8 cellular contexts compared by ENCODE assay signal in the genomic region with DNA sequence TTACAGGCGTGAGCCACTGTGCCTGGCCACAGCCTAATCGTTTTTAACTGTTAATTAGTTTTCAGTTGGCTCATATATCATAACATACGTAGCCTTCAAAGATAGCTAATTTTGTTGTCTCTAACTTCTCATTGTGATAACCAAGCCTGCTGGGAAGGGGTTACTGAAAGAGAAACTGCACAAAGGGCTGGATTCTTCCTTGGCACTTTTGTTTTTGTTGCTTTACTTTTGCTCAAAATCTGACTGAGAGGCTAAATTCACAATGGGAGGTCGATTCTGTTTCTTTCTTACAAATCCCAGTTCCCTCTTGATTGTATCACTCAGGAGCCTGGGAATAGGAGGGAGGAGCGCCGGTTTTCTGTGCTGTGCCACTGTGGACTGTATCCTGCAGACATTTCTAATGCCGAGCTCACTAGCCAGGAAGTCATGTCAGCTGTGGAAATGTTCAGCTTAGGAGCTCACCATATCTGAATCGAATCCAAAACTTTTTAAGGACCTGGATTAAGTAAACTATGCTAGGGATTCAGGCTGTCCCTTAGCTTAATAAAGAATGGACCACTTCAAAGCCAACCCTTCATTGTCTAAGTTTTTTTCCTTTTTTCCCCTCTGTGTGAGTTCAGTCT.
DNase-seq lines count a peak whose midpoint lies in the region; ATAC-seq and TF ChIP-seq lines count a peak whose summit lies in the region.

No MANE protein-coding gene starts in this region.

- DNase-seq in Calu3 = no peak
- DNase-seq in SW480 (ENCODE audit: low spot score) = peak; percentile 18
- DNase-seq in fibroblast of peridontal ligament (ENCODE audit: extremely low read depth) = peak; percentile 81
- no peak for DNase-seq in progenitor cell of endocrine pancreas (ENCODE audit: low spot score, unreplicated experiment)
- DNase-seq in activated naive CD8-positive, alpha-beta T cell treated with anti-CD3 and anti-CD28 coated beads for 36 hours = no peak
- DNase-seq in NCI-H1436 (lab: John Stamatoyannopoulos, UW) = no peak
- no peak for DNase-seq in 8988T

- ATAC-seq in HG03439 (IDR thresholded peaks at IDR 0.05; ENCODE audit: unreplicated experiment) = no peak

- TF ChIP-seq CTCF in Calu3 (IDR thresholded peaks at IDR 0.05; ENCODE audit: unreplicated experiment) = no peak
- TF ChIP-seq CTCF in progenitor cell of endocrine pancreas (IDR thresholded peaks at IDR 0.05; ENCODE audit: unreplicated experiment) = no peak

- CTCF ChIA-PET in Calu3 (lab: Charles Lee) = interaction anchor here (0.7 to 2.0 kb wide), 3 partner anchors 63 to 120 kb away, joined by 3 to 4 read pairs (median 3); a partner anchor contains a TSS

- H3K27ac Mint-ChIP-seq in Calu3 (ENCODE audit: unreplicated experiment) = peak overlapping the region; percentile 93
- H3K27ac Mint-ChIP-seq in progenitor cell of endocrine pancreas = peak overlapping the region; percentile 4
- H3K27ac Mint-ChIP-seq in activated naive CD8-positive, alpha-beta T cell treated with anti-CD3 and anti-CD28 coated beads for 36 hours = no peak overlapping the region

- H3K9me3 Mint-ChIP-seq in Calu3 (ENCODE audit: low read depth, unreplicated experiment) (no peaks in the 10 kb centered on the region), progenitor cell of endocrine pancreas (ENCODE audit: low read depth) (no peaks in the 10 kb centered on the region)
- H3K9me3 Mint-ChIP-seq in activated naive CD8-positive, alpha-beta T cell treated with anti-CD3 and anti-CD28 coated beads for 36 hours = peaks cover 12% of the 10 kb centered on the region

- intact Hi-C loops in Calu3 (cut with micrococcal nuclease; ENCODE audit: unreplicated experiment) = loop anchor here (2.0 kb wide), 3 partner anchors 79 to 115 kb away; no protein-coding TSS in a partner anchor

- H3K4me3 Mint-ChIP-seq in Calu3 (ENCODE audit: low read depth, unreplicated experiment) (peak overlapping the region; percentile 65), progenitor cell of endocrine pancreas (ENCODE audit: low read depth) (no peak overlapping the region)
- H3K4me3 Mint-ChIP-seq in activated naive CD8-positive, alpha-beta T cell treated with anti-CD3 and anti-CD28 coated beads for 36 hours = no peak overlapping the region

- H3K4me1 Mint-ChIP-seq in Calu3 (ENCODE audit: low read depth, unreplicated experiment) = peaks cover 12% of the 10 kb centered on the region
- H3K4me1 Mint-ChIP-seq in progenitor cell of endocrine pancreas (ENCODE audit: low read depth) = peaks cover 3% of the 10 kb centered on the region
- no peaks in the 10 kb centered on the region for H3K4me1 Mint-ChIP-seq in activated naive CD8-positive, alpha-beta T cell treated with anti-CD3 and anti-CD28 coated beads for 36 hours

- no peaks in the 10 kb centered on the region for H3K27me3 Mint-ChIP-seq in Calu3 (ENCODE audit: unreplicated experiment)
- H3K27me3 Mint-ChIP-seq in progenitor cell of endocrine pancreas = no peaks in the 10 kb centered on the region
- no peaks in the 10 kb centered on the region for H3K27me3 Mint-ChIP-seq in activated naive CD8-positive, alpha-beta T cell treated with anti-CD3 and anti-CD28 coated beads for 36 hours

- H3K36me3 Mint-ChIP-seq in Calu3 (ENCODE audit: insufficient read depth, unreplicated experiment) (peaks cover 30% of the 10 kb centered on the region), progenitor cell of endocrine pancreas (ENCODE audit: insufficient read depth) (no peaks in the 10 kb centered on the region)
- no peaks in the 10 kb centered on the region for H3K36me3 Mint-ChIP-seq in activated naive CD8-positive, alpha-beta T cell treated with anti-CD3 and anti-CD28 coated beads for 36 hours

- BruUV-seq in Calu3 (replicated peaks; lab: Mats Ljungman, UMichigan) = no TSS peak

Comparison
In these comparisons a context has a peak if more than half of its experiments do, and no peak if none do; other contexts are left out.
1. DNase-seq: peak in SW480 (single experiment) and fibroblast of peridontal ligament (single experiment); none in Calu3 (single experiment), progenitor cell of endocrine pancreas (single experiment), activated naive CD8-positive, alpha-beta T cell treated with anti-CD3 and anti-CD28 coated beads for 36 hours (single experiment), NCI-H1436 (single experiment) and 8988T (single experiment).